ENCODE assay signal across 8 cellular contexts in genomic region chr1:114345930-114346479, GRCh38.
DNase-seq lines count a peak whose midpoint lies in the region; ATAC-seq and TF ChIP-seq lines count a peak whose summit lies in the region.

No MANE protein-coding gene starts in this region.

- H3K9me3 ChIP-seq in iPS-18c (ENCODE audit: control insufficient read depth, insufficient read depth, low read length): no peaks in the 10 kb centered on the region
- H3K9me3 ChIP-seq in spleen: no peaks in the 10 kb centered on the region

- intact Hi-C loops in spleen (cut with DNase I; ENCODE audit: low total_unique reads): no loop called here

- WGBS in spleen, 5 donors: 21 to 32% (median 26%) methylated on average over 19 to 24 of the region's 24 CpGs

- H3K27me3 ChIP-seq in spleen (replicated peaks in 1 of 7): no peaks in the 10 kb centered on the region

- no peak for TF ChIP-seq CTCF in spleen (IDR thresholded peaks at IDR 0.05 in 8 of 11, conservative IDR thresholded peaks at IDR 0.05 in 3 of 11)

- in situ Hi-C loops in G401 (cut with HindIII; ENCODE audit: low sequenced_read_pairs): no loop called here
- in situ Hi-C loops in KBM-7 (cut with MboI; ENCODE audit: low pct_unique_long_range_greater_than_20kb, low sequenced_read_pairs): no loop called here

- H3K36me3 ChIP-seq in spleen: no peaks in the 10 kb centered on the region

- peak overlapping the region; percentile 81 for H3K27ac ChIP-seq in angular gyrus (ENCODE audit: low read depth, low read length)
- peak overlapping the region; percentile 39 to 85 (median 74) for H3K27ac ChIP-seq in spleen

- DNase-seq in G401 (ENCODE audit: low spot score) (peak; percentile 35), KBM-7 (peak; percentile 11), spleen (peak; percentile 84), DMS153 (lab: John Stamatoyannopoulos, UW) (no peak)
- DNase-seq in stimulated activated naive CD4-positive, alpha-beta T cell treated with Interleukin-2 at 50 U/mL for 16 hours (lab: John Stamatoyannopoulos, UW): no peak

- peaks cover 10 to 41% (median 21%) of the 10 kb centered on the region in 6 donors for H3K4me1 ChIP-seq in spleen

- H3K4me3 ChIP-seq in iPS-18c (ENCODE audit: insufficient read depth, low read depth, low read length) (peak overlapping the region; percentile 34; the same call in 1 of the 2 replicates), spleen (peak overlapping the region; percentile 31 to 67 (median 42))

- no peak for TF ChIP-seq POLR2A in spleen (IDR thresholded peaks at IDR 0.05)

- peak; percentile 19 for ATAC-seq in GM21576 (IDR thresholded peaks at IDR 0.05; ENCODE audit: unreplicated experiment)

Comparison
In these comparisons a context has a peak if more than half of its experiments do, and no peak if none do; other contexts are left out.
1. DNase-seq: peak in G401 (single experiment), KBM-7 (single experiment) and spleen (single experiment); none in DMS153 (single experiment) and stimulated activated naive CD4-positive, alpha-beta T cell treated with Interleukin-2 at 50 U/mL for 16 hours (single experiment).